Comparison of ENCODE assay signal across 18 cellular contexts in the genomic region with DNA sequence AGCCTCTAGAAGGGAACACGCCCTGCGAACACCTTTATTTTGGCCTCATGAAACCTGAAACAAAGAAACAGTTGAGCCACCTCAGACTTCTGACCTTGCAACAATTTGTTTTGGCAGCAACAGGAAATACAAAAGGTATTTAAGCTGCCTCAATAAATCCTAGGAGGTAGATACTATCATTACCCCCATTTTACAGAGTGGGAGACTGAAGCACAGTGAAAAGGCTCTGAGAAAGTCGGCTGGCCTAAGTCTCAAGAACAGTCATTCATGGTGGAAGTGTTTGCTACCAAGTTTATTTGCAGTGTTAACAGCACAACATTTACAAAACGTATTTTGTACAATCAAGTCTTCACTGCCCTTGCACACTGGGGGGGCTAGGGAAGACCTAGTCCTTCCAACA. TPM values are rescaled to one million over a fixed set of nuclear protein-coding genes. Genes with fewer than 3 reads are reported as not detected.
A peak's percentile ranks its signal among the peaks of the same experiment; 100 is the strongest.
DNase-seq lines count a peak whose midpoint lies in the region; ATAC-seq, FAIRE-seq and TF ChIP-seq lines count a peak whose summit lies in the region.
"Had no signal": no experiment of that assay in that cellular context is flagged by ENCODE, and none has a peak within 500 bp of the region (broad histone marks: within the 10 kb centered on the region; RNA-seq: fewer than 3 reads in every experiment).

No MANE protein-coding gene starts in this region.

- no peak for FAIRE-seq in HepG2 (lab: Jason Lieb, UNC)
- no peak for FAIRE-seq in endothelial cell of umbilical vein (lab: Jason Lieb, UNC)
- FAIRE-seq: GM12892, H1 had no signal

- H3K9me3 ChIP-seq in HepG2 (ENCODE audit: low read length) (no peaks in the 10 kb centered on the region), right lobe of liver (no peaks in the 10 kb centered on the region), WERI-Rb-1 (ENCODE audit: severe bottlenecking) (no peaks in the 10 kb centered on the region), endothelial cell of umbilical vein (replicated peaks; ENCODE audit: control insufficient read depth, insufficient read depth, low read length) (no peaks in the 10 kb centered on the region), esophagus muscularis mucosa (no peaks in the 10 kb centered on the region)
- H3K9me3 ChIP-seq: BLaER1, HAP-1 had no signal

- TF ChIP-seq POLR2A in HepG2 (IDR thresholded peaks at IDR 0.05; ENCODE audit: insufficient read depth in 1 of 2, low read depth in 2 of 2, low read length in 2 of 2), result no peak
- no peak for TF ChIP-seq POLR2A in right lobe of liver (IDR thresholded peaks at IDR 0.05)
- no peak for TF ChIP-seq POLR2A in endothelial cell of umbilical vein (IDR thresholded peaks at IDR 0.05; ENCODE audit: low read depth, low read length)
- TF ChIP-seq POLR2A in esophagus muscularis mucosa (IDR thresholded peaks at IDR 0.05; ENCODE audit: low read depth), result no peak

- 88% methylated on average over 4 of the region's 4 CpGs for WGBS in HepG2 (ENCODE audit: low lambda C conversion rate)
- WGBS in right lobe of liver (ENCODE audit: insufficient coverage, low coverage, low lambda C conversion rate, missing lambda C conversion rate), result 70% methylated on average over 3 of the region's 4 CpGs
- WGBS in esophagus muscularis mucosa, result 93% methylated on average over 3 of the region's 4 CpGs

- H2AFZ ChIP-seq in HepG2 (ENCODE audit: low read length) (no peak overlapping the region), endothelial cell of umbilical vein (ENCODE audit: low read depth, low read length) (no peak overlapping the region)

- intact Hi-C loops in HepG2 (cut with micrococcal nuclease; ENCODE audit: unreplicated experiment) (no loop called here), right lobe of liver (cut with DNase I) (no loop called here), endothelial cell of umbilical vein (cut with micrococcal nuclease) (no loop called here), esophagus muscularis mucosa (cut with DNase I) (no loop called here)

- CTCF ChIA-PET in HepG2 (lab: Yijun Ruan, JAX; ENCODE audit: low intra/inter-chr PET ratio, low total read pairs), result no interaction called here
- CTCF ChIA-PET in endothelial cell of umbilical vein (lab: Charles Lee), result interaction anchor here (0.6 kb wide), 1 partner anchor 15 kb away, joined by 5 read pairs; no protein-coding TSS in a partner anchor

- peaks cover 27% of the 10 kb centered on the region for H3K4me1 ChIP-seq in HepG2 (ENCODE audit: insufficient read depth, low read length)
- peaks cover 0 to 32% (median 8%) of the 10 kb centered on the region in 4 donors for H3K4me1 ChIP-seq in right lobe of liver
- H3K4me1 ChIP-seq in endothelial cell of umbilical vein (ENCODE audit: control insufficient read depth, extremely low read depth, insufficient read depth, low read length), result no peaks in the 10 kb centered on the region
- no peaks in the 10 kb centered on the region for H3K4me1 ChIP-seq in esophagus muscularis mucosa
- H3K4me1 ChIP-seq: BLaER1 had no signal

- H3K79me2 ChIP-seq in HepG2 (ENCODE audit: insufficient read depth, low read length) (no peaks in the 10 kb centered on the region), endothelial cell of umbilical vein (ENCODE audit: control insufficient read depth, insufficient read depth, low read length) (no peaks in the 10 kb centered on the region)

- H3K4me3 ChIP-seq in HepG2 (replicated peaks in 1 of 3; ENCODE audit: insufficient read depth in 1 of 3, low read depth in 2 of 3, low read length in 3 of 3) (no peak overlapping the region), right lobe of liver (no peak overlapping the region), WERI-Rb-1 (ENCODE audit: low read depth, low read length) (no peak overlapping the region), endothelial cell of umbilical vein (replicated peaks in 1 of 3; ENCODE audit: insufficient read depth in 1 of 3, low read depth in 1 of 3, low read length in 3 of 3) (no peak overlapping the region), esophagus muscularis mucosa (no peak overlapping the region)
- H3K4me3 ChIP-seq: BLaER1, HAP-1 had no signal

- ATAC-seq in HepG2 (no peak), right lobe of liver (no peak), HG02885 (IDR thresholded peaks at IDR 0.05; ENCODE audit: poor library complexity, unreplicated experiment) (no peak)

- no peak overlapping the region for H3K4me2 ChIP-seq in HepG2 (ENCODE audit: low read depth, low read length)
- H3K4me2 ChIP-seq in endothelial cell of umbilical vein (ENCODE audit: insufficient read depth, low read length), result no peak overlapping the region
- H3K4me2 ChIP-seq: BLaER1 had no signal

- no peak overlapping the region for H3K9ac ChIP-seq in HepG2 (ENCODE audit: insufficient read depth, low read depth, low read length)
- H3K9ac ChIP-seq in endothelial cell of umbilical vein (replicated peaks; ENCODE audit: extremely low read depth, insufficient read depth, low read length), result no peak overlapping the region
- H3K9ac ChIP-seq: BLaER1 had no signal

- H4K20me1 ChIP-seq in HepG2 (ENCODE audit: insufficient read depth, low read length) (no peaks in the 10 kb centered on the region), endothelial cell of umbilical vein (replicated peaks; ENCODE audit: control insufficient read depth, extremely low read depth, insufficient read depth, low read length) (no peaks in the 10 kb centered on the region)
- H4K20me1 ChIP-seq: BLaER1 had no signal

- no peaks in the 10 kb centered on the region for H3K9me1 ChIP-seq in endothelial cell of umbilical vein (replicated peaks; ENCODE audit: control insufficient read depth, extremely low read depth, insufficient read depth, low read length)

- H3K27ac ChIP-seq in HepG2 (ENCODE audit: extremely low read length, insufficient read depth, low read length) (no peak overlapping the region), right lobe of liver (no peak overlapping the region), WERI-Rb-1 (peak overlapping the region; percentile 79; the same call in 1 of the 2 replicates), endothelial cell of umbilical vein (ENCODE audit: insufficient read depth, low read depth, low read length) (no peak overlapping the region), esophagus muscularis mucosa (replicated peaks in 1 of 4) (no peak overlapping the region)
- H3K27ac ChIP-seq: BLaER1 had no signal

- TF ChIP-seq CTCF in HepG2 (CRISPR knock-in tag; IDR thresholded peaks at IDR 0.05) (no peak), right lobe of liver (IDR thresholded peaks at IDR 0.05) (no peak), WERI-Rb-1 (IDR thresholded peaks at IDR 0.05; ENCODE audit: low read depth, low read length) (no peak), endothelial cell of umbilical vein (IDR thresholded peaks at IDR 0.05; ENCODE audit: extremely low read depth in 1 of 2, insufficient read depth in 1 of 2, low read depth in 1 of 2, low read length in 2 of 2) (no peak), esophagus muscularis mucosa (IDR thresholded peaks at IDR 0.05) (no peak)

- TF ChIP-seq EP300 in HepG2 (IDR thresholded peaks at IDR 0.05; ENCODE audit: low read depth in 2 of 2, low read length in 2 of 2) (no peak), HepG2 (CRISPR knock-in tag; IDR thresholded peaks at IDR 0.05; ENCODE audit: borderline replicate concordance) (no peak), esophagus muscularis mucosa (IDR thresholded peaks at IDR 0.05) (no peak)

- H3K27me3 ChIP-seq in HepG2 (ENCODE audit: control insufficient read depth in 1 of 2, insufficient read depth in 2 of 2, low read length in 2 of 2) (no peaks in the 10 kb centered on the region), right lobe of liver (no peaks in the 10 kb centered on the region), WERI-Rb-1 (ENCODE audit: insufficient read depth, low read depth, severe bottlenecking) (no peaks in the 10 kb centered on the region), endothelial cell of umbilical vein (ENCODE audit: control insufficient read depth in 2 of 2, insufficient read depth in 2 of 2, low read length in 2 of 2) (no peaks in the 10 kb centered on the region), esophagus muscularis mucosa (no peaks in the 10 kb centered on the region)
- H3K27me3 ChIP-seq: BLaER1 had no signal

- TF ChIP-seq RAD21 in HepG2 (CRISPR knock-in tag; IDR thresholded peaks at IDR 0.05), result no peak

- POLR2A ChIA-PET in HepG2 (lab: Yijun Ruan, JAX), result interaction anchor here (1.1 kb wide), 1 partner anchor 46 kb away, joined by 3 read pairs; a partner anchor contains a TSS
- POLR2A ChIA-PET in endothelial cell of umbilical vein (lab: Charles Lee), result interaction anchor here (1.1 kb wide), 1 partner anchor 178 kb away, joined by 3 read pairs; no protein-coding TSS in a partner anchor

- dilution Hi-C loops in endothelial cell of umbilical vein (cut with MboI; ENCODE audit: extremely low pct_ligation_motif_present, low sequenced_read_pairs), result no loop called here

- no peak for DNase-seq in HepG2 (ENCODE audit: low spot score)
- DNase-seq in right lobe of liver, result no peak
- DNase-seq in WERI-Rb-1, result no peak
- DNase-seq in endothelial cell of umbilical vein (ENCODE audit: low read depth, low spot score), result peak; percentile 10
- no peak for DNase-seq in esophagus muscularis mucosa (ENCODE audit: extremely low spot score)
- no peak for DNase-seq in NCI-H1436 treated with DMSO at 0.1 percent for 48 hours (lab: John Stamatoyannopoulos, UW)
- DNase-seq: 8988T; CD4-positive, alpha-beta memory T cell; DMS153; DMS79; GDM1 had no signal

- BruUV-seq in HepG2 (replicated peaks; lab: Mats Ljungman, UMichigan), result no TSS peak
- BruUV-seq in endothelial cell of umbilical vein (replicated peaks; lab: Mats Ljungman, UMichigan), result no TSS peak

- H3K36me3 ChIP-seq in HepG2 (replicated peaks in 1 of 2; ENCODE audit: control insufficient read depth in 1 of 2, insufficient read depth in 2 of 2, low read length in 2 of 2), result peaks cover 2 to 11% of the 10 kb centered on the region in 2 experiments; a peak in 2 of 5 replicates
- H3K36me3 ChIP-seq in right lobe of liver, result no peaks in the 10 kb centered on the region
- peaks cover 38% of the 10 kb centered on the region for H3K36me3 ChIP-seq in WERI-Rb-1
- H3K36me3 ChIP-seq in endothelial cell of umbilical vein (ENCODE audit: control insufficient read depth in 2 of 2, extremely low read depth in 1 of 2, insufficient read depth in 2 of 2, low read length in 2 of 2), result peaks cover 0 to 4% of the 10 kb centered on the region in 2 experiments
- H3K36me3 ChIP-seq in esophagus muscularis mucosa, result peaks cover 0 to 4% (median 0%) of the 10 kb centered on the region in 4 donors

- in situ Hi-C loops in HepG2 (cut with HindIII; ENCODE audit: extremely low pct_ligation_motif_present, low pct_unique_long_range_greater_than_20kb), result no loop called here

RNA-seq across cellular contexts. Expression of a gene that starts 19.0 kb away (rescaled TPM):
- total RNA-seq in HepG2 (2016; rRNA removed; fragmentation: Illumina TruSeq; extraction: Trizol) (0.11 TPM in 2 replicates), right lobe of liver (1 to 10 TPM in 2 of 6 experiments, under 1 TPM in 4; 0.09 to 3.3 (median 0.64) TPM), endothelial cell of umbilical vein (0.53 and 0.97 TPM in 2 replicates), esophagus muscularis mucosa (1 to 10 TPM; 2.7 to 3.2 (median 2.8) TPM)
- 0.09 and 0.20 TPM in 2 replicates for total RNA-seq in HepG2 (2016; cell fraction: cytosol; rRNA removed; fragmentation: Illumina TruSeq; extraction: Trizol; ENCODE audit: low read depth)
- total RNA-seq in HepG2 (2016; cell fraction: insoluble cytoplasmic fraction; rRNA removed; fragmentation: Illumina TruSeq; extraction: Trizol), result 0.04 and 0.16 TPM in 2 replicates
- total RNA-seq in HepG2 (2016; cell fraction: membrane; rRNA removed; fragmentation: Illumina TruSeq; extraction: Trizol), result 0.14 and 0.19 TPM in 2 replicates
- total RNA-seq in HepG2 (2016; cell fraction: nucleus; rRNA removed; fragmentation: Illumina TruSeq; extraction: Trizol), result not detected in 2 replicates
- polyA plus RNA-seq in HepG2 (2011; rRNA removed) (0.04 and 0.05 TPM in 2 replicates), endothelial cell of umbilical vein (0.60 and 0.81 TPM in 2 replicates)
- 0.01 and 0.06 TPM in 2 replicates for polyA plus RNA-seq in HepG2 (2011; cell fraction: cytosol; rRNA removed)
- 0.05 and 0.11 TPM in 2 replicates for polyA plus RNA-seq in HepG2 (2011; cell fraction: nucleus; rRNA removed)
- polyA plus RNA-seq in HepG2 (2012), result not detected in 2 replicates
- polyA plus RNA-seq in HepG2 (2016; cell fraction: cytosol; fragmentation: Illumina TruSeq; extraction: Trizol; ENCODE audit: low read depth), result 0.20 and 0.24 TPM in 2 replicates
- 0.10 and 0.17 TPM in 2 replicates for polyA plus RNA-seq in HepG2 (2016; cell fraction: insoluble cytoplasmic fraction; fragmentation: Illumina TruSeq; extraction: Trizol; ENCODE audit: low read depth)
- polyA plus RNA-seq in HepG2 (2016; cell fraction: membrane; fragmentation: Illumina TruSeq; extraction: Trizol; ENCODE audit: low read depth), result 0.16 and 0.21 TPM in 2 replicates
- 0.11 TPM in 2 replicates for polyA plus RNA-seq in HepG2 (2016; cell fraction: nucleus; fragmentation: Illumina TruSeq; extraction: Trizol; ENCODE audit: insufficient read depth, low read depth)
- 0.04 and 0.05 TPM in 2 replicates for polyA minus RNA-seq in HepG2 (2011; rRNA and poly(A)+ RNA removed; ENCODE audit: low replicate concordance)
- polyA minus RNA-seq in HepG2 (2011; cell fraction: cytosol; rRNA and poly(A)+ RNA removed), result not detected in 2 replicates
- not detected in 2 replicates for polyA minus RNA-seq in HepG2 (2011; cell fraction: nucleus; rRNA and poly(A)+ RNA removed)
- polyA plus RNA-seq in endothelial cell of umbilical vein (2011; cell fraction: cytosol; rRNA removed), result 0.48 and 0.52 TPM in 2 replicates
- 0.22 and 0.31 TPM in 2 replicates for polyA plus RNA-seq in endothelial cell of umbilical vein (2011; cell fraction: nucleus; rRNA removed)
- polyA plus RNA-seq in endothelial cell of umbilical vein (2012), result 0.55 and 0.82 TPM in 2 replicates
- 0.19 and 0.39 TPM in 2 replicates for polyA minus RNA-seq in endothelial cell of umbilical vein
- not detected for polyA minus RNA-seq in endothelial cell of umbilical vein (2011; cell fraction: cytosol; rRNA and poly(A)+ RNA removed)
- not detected in 2 replicates for polyA minus RNA-seq in endothelial cell of umbilical vein (2011; cell fraction: nucleus; rRNA and poly(A)+ RNA removed)
- total RNA-seq: HT-29 had no signal
- polyA plus RNA-seq: CD14-positive monocyte had no signal

RNA-seq across cellular contexts. Expression of a gene that starts 21.8 kb away (rescaled TPM):
- total RNA-seq in HepG2 (2016; rRNA removed; fragmentation: Illumina TruSeq; extraction: Trizol) (143 TPM in 2 replicates), right lobe of liver (10 to 100 TPM; 38.2 to 51.6 (median 43.3) TPM), endothelial cell of umbilical vein (482 and 487 TPM in 2 replicates), esophagus muscularis mucosa (100 to 1,000 TPM; 106 to 190 (median 139) TPM)
- total RNA-seq in HepG2 (2016; cell fraction: cytosol; rRNA removed; fragmentation: Illumina TruSeq; extraction: Trizol; ENCODE audit: low read depth), result 24.4 TPM in 2 replicates
- 138 and 149 TPM in 2 replicates for total RNA-seq in HepG2 (2016; cell fraction: insoluble cytoplasmic fraction; rRNA removed; fragmentation: Illumina TruSeq; extraction: Trizol)
- total RNA-seq in HepG2 (2016; cell fraction: membrane; rRNA removed; fragmentation: Illumina TruSeq; extraction: Trizol), result 70.2 and 74.6 TPM in 2 replicates
- 56.8 and 74.7 TPM in 2 replicates for total RNA-seq in HepG2 (2016; cell fraction: nucleus; rRNA removed; fragmentation: Illumina TruSeq; extraction: Trizol)
- polyA plus RNA-seq in HepG2 (2011; rRNA removed) (197 and 205 TPM in 2 replicates), endothelial cell of umbilical vein (339 and 370 TPM in 2 replicates)
- 221 and 226 TPM in 2 replicates for polyA plus RNA-seq in HepG2 (2011; cell fraction: cytosol; rRNA removed)
- polyA plus RNA-seq in HepG2 (2011; cell fraction: nucleus; rRNA removed), result 88.7 and 112 TPM in 2 replicates
- polyA plus RNA-seq in HepG2 (2012), result 197 and 317 TPM in 2 replicates
- polyA plus RNA-seq in HepG2 (2016; cell fraction: cytosol; fragmentation: Illumina TruSeq; extraction: Trizol; ENCODE audit: low read depth), result 29.4 and 32.0 TPM in 2 replicates
- polyA plus RNA-seq in HepG2 (2016; cell fraction: insoluble cytoplasmic fraction; fragmentation: Illumina TruSeq; extraction: Trizol; ENCODE audit: low read depth), result 166 and 198 TPM in 2 replicates
- 66.7 and 68.9 TPM in 2 replicates for polyA plus RNA-seq in HepG2 (2016; cell fraction: membrane; fragmentation: Illumina TruSeq; extraction: Trizol; ENCODE audit: low read depth)
- 103 and 122 TPM in 2 replicates for polyA plus RNA-seq in HepG2 (2016; cell fraction: nucleus; fragmentation: Illumina TruSeq; extraction: Trizol; ENCODE audit: insufficient read depth, low read depth)
- polyA minus RNA-seq in HepG2 (2011; rRNA and poly(A)+ RNA removed; ENCODE audit: low replicate concordance), result 175 and 518 TPM in 2 replicates
- polyA minus RNA-seq in HepG2 (2011; cell fraction: cytosol; rRNA and poly(A)+ RNA removed), result 239 and 287 TPM in 2 replicates
- 56.7 and 73.2 TPM in 2 replicates for polyA minus RNA-seq in HepG2 (2011; cell fraction: nucleus; rRNA and poly(A)+ RNA removed)
- polyA plus RNA-seq in endothelial cell of umbilical vein (2011; cell fraction: cytosol; rRNA removed), result 350 and 373 TPM in 2 replicates
- 171 and 172 TPM in 2 replicates for polyA plus RNA-seq in endothelial cell of umbilical vein (2011; cell fraction: nucleus; rRNA removed)
- 681 and 716 TPM in 2 replicates for polyA plus RNA-seq in endothelial cell of umbilical vein (2012)
- 606 and 665 TPM in 2 replicates for polyA minus RNA-seq in endothelial cell of umbilical vein
- polyA minus RNA-seq in endothelial cell of umbilical vein (2011; cell fraction: cytosol; rRNA and poly(A)+ RNA removed), result 77.7 TPM
- polyA minus RNA-seq in endothelial cell of umbilical vein (2011; cell fraction: nucleus; rRNA and poly(A)+ RNA removed), result 61.4 and 67.8 TPM in 2 replicates

RNA-seq across cellular contexts. Expression of a gene that starts 37.4 kb away (rescaled TPM):
- 38.1 and 40.2 TPM in 2 replicates for total RNA-seq in HepG2 (2016; rRNA removed; fragmentation: Illumina TruSeq; extraction: Trizol)
- total RNA-seq in HepG2 (2016; cell fraction: cytosol; rRNA removed; fragmentation: Illumina TruSeq; extraction: Trizol; ENCODE audit: low read depth), result 15.0 and 17.1 TPM in 2 replicates
- 40.0 and 42.7 TPM in 2 replicates for total RNA-seq in HepG2 (2016; cell fraction: insoluble cytoplasmic fraction; rRNA removed; fragmentation: Illumina TruSeq; extraction: Trizol)
- total RNA-seq in HepG2 (2016; cell fraction: membrane; rRNA removed; fragmentation: Illumina TruSeq; extraction: Trizol), result 17.3 and 20.7 TPM in 2 replicates
- total RNA-seq in HepG2 (2016; cell fraction: nucleus; rRNA removed; fragmentation: Illumina TruSeq; extraction: Trizol), result 20.1 and 24.5 TPM in 2 replicates
- 28.9 and 33.5 TPM in 2 replicates for polyA plus RNA-seq in HepG2 (2011; rRNA removed)
- 41.0 and 41.7 TPM in 2 replicates for polyA plus RNA-seq in HepG2 (2011; cell fraction: cytosol; rRNA removed)
- polyA plus RNA-seq in HepG2 (2011; cell fraction: nucleus; rRNA removed), result 39.4 and 53.8 TPM in 2 replicates
- 15.3 and 21.4 TPM in 2 replicates for polyA plus RNA-seq in HepG2 (2012)
- 8.4 and 11.2 TPM in 2 replicates for polyA plus RNA-seq in HepG2 (2016; cell fraction: cytosol; fragmentation: Illumina TruSeq; extraction: Trizol; ENCODE audit: low read depth)
- polyA plus RNA-seq in HepG2 (2016; cell fraction: insoluble cytoplasmic fraction; fragmentation: Illumina TruSeq; extraction: Trizol; ENCODE audit: low read depth), result 41.9 and 42.2 TPM in 2 replicates
- polyA plus RNA-seq in HepG2 (2016; cell fraction: membrane; fragmentation: Illumina TruSeq; extraction: Trizol; ENCODE audit: low read depth), result 15.1 and 18.7 TPM in 2 replicates
- polyA plus RNA-seq in HepG2 (2016; cell fraction: nucleus; fragmentation: Illumina TruSeq; extraction: Trizol; ENCODE audit: insufficient read depth, low read depth), result 35.2 and 38.8 TPM in 2 replicates
- 35.6 and 37.0 TPM in 2 replicates for polyA minus RNA-seq in HepG2 (2011; rRNA and poly(A)+ RNA removed; ENCODE audit: low replicate concordance)
- 6.3 and 8.2 TPM in 2 replicates for polyA minus RNA-seq in HepG2 (2011; cell fraction: cytosol; rRNA and poly(A)+ RNA removed)
- polyA minus RNA-seq in HepG2 (2011; cell fraction: nucleus; rRNA and poly(A)+ RNA removed), result 12.6 and 20.0 TPM in 2 replicates
- total RNA-seq in right lobe of liver, result 10 to 100 TPM; 14.1 to 23.3 (median 18.1) TPM
- total RNA-seq in endothelial cell of umbilical vein, result 9.4 and 11.1 TPM in 2 replicates
- polyA plus RNA-seq in endothelial cell of umbilical vein, result 22.5 and 23.5 TPM in 2 replicates
- polyA plus RNA-seq in endothelial cell of umbilical vein (2011; cell fraction: cytosol; rRNA removed), result 17.1 and 17.9 TPM in 2 replicates
- 13.8 and 14.5 TPM in 2 replicates for polyA plus RNA-seq in endothelial cell of umbilical vein (2011; cell fraction: nucleus; rRNA removed)
- 8.8 and 9.0 TPM in 2 replicates for polyA plus RNA-seq in endothelial cell of umbilical vein (2012)
- polyA minus RNA-seq in endothelial cell of umbilical vein, result 11.0 and 11.7 TPM in 2 replicates
- polyA minus RNA-seq in endothelial cell of umbilical vein (2011; cell fraction: cytosol; rRNA and poly(A)+ RNA removed), result 11.2 TPM
- polyA minus RNA-seq in endothelial cell of umbilical vein (2011; cell fraction: nucleus; rRNA and poly(A)+ RNA removed), result 4.4 and 5.2 TPM in 2 replicates
- 10 to 100 TPM; 21.2 to 36.1 (median 28.8) TPM for total RNA-seq in esophagus muscularis mucosa

RNA-seq across cellular contexts. Expression of a gene that starts 45.8 kb away (rescaled TPM):
- total RNA-seq in HepG2 (2016; rRNA removed; fragmentation: Illumina TruSeq; extraction: Trizol), result 1,585 and 1,854 TPM in 2 replicates
- 2,474 and 2,700 TPM in 2 replicates for total RNA-seq in HepG2 (2016; cell fraction: cytosol; rRNA removed; fragmentation: Illumina TruSeq; extraction: Trizol; ENCODE audit: low read depth)
- 1,612 and 2,027 TPM in 2 replicates for total RNA-seq in HepG2 (2016; cell fraction: insoluble cytoplasmic fraction; rRNA removed; fragmentation: Illumina TruSeq; extraction: Trizol)
- 3,431 and 3,586 TPM in 2 replicates for total RNA-seq in HepG2 (2016; cell fraction: membrane; rRNA removed; fragmentation: Illumina TruSeq; extraction: Trizol)
- 594 and 641 TPM in 2 replicates for total RNA-seq in HepG2 (2016; cell fraction: nucleus; rRNA removed; fragmentation: Illumina TruSeq; extraction: Trizol)
- polyA plus RNA-seq in HepG2 (2011; rRNA removed), result 5,537 and 5,840 TPM in 2 replicates
- polyA plus RNA-seq in HepG2 (2011; cell fraction: cytosol; rRNA removed), result 5,862 and 7,129 TPM in 2 replicates
- 1,636 and 1,825 TPM in 2 replicates for polyA plus RNA-seq in HepG2 (2011; cell fraction: nucleus; rRNA removed)
- 3,706 and 5,933 TPM in 2 replicates for polyA plus RNA-seq in HepG2 (2012)
- polyA plus RNA-seq in HepG2 (2016; cell fraction: cytosol; fragmentation: Illumina TruSeq; extraction: Trizol; ENCODE audit: low read depth), result 4,996 and 5,283 TPM in 2 replicates
- polyA plus RNA-seq in HepG2 (2016; cell fraction: insoluble cytoplasmic fraction; fragmentation: Illumina TruSeq; extraction: Trizol; ENCODE audit: low read depth), result 3,163 and 3,539 TPM in 2 replicates
- polyA plus RNA-seq in HepG2 (2016; cell fraction: membrane; fragmentation: Illumina TruSeq; extraction: Trizol; ENCODE audit: low read depth), result 5,583 and 6,010 TPM in 2 replicates
- polyA plus RNA-seq in HepG2 (2016; cell fraction: nucleus; fragmentation: Illumina TruSeq; extraction: Trizol; ENCODE audit: insufficient read depth, low read depth), result 1,621 and 1,722 TPM in 2 replicates
- 2,855 and 3,130 TPM in 2 replicates for polyA minus RNA-seq in HepG2 (2011; rRNA and poly(A)+ RNA removed; ENCODE audit: low replicate concordance)
- 813 and 904 TPM in 2 replicates for polyA minus RNA-seq in HepG2 (2011; cell fraction: cytosol; rRNA and poly(A)+ RNA removed)
- polyA minus RNA-seq in HepG2 (2011; cell fraction: nucleus; rRNA and poly(A)+ RNA removed), result 526 and 829 TPM in 2 replicates
- 100 to 1,000 TPM; 229 to 528 (median 316) TPM for total RNA-seq in right lobe of liver
- total RNA-seq in endothelial cell of umbilical vein, result 1,014 and 1,102 TPM in 2 replicates
- polyA plus RNA-seq in endothelial cell of umbilical vein, result 2,467 and 2,620 TPM in 2 replicates
- polyA plus RNA-seq in endothelial cell of umbilical vein (2011; cell fraction: cytosol; rRNA removed), result 4,890 and 5,080 TPM in 2 replicates
- 1,058 and 1,799 TPM in 2 replicates for polyA plus RNA-seq in endothelial cell of umbilical vein (2011; cell fraction: nucleus; rRNA removed)
- polyA plus RNA-seq in endothelial cell of umbilical vein (2012), result 2,952 and 3,928 TPM in 2 replicates
- polyA minus RNA-seq in endothelial cell of umbilical vein, result 1,135 and 1,329 TPM in 2 replicates
- polyA minus RNA-seq in endothelial cell of umbilical vein (2011; cell fraction: cytosol; rRNA and poly(A)+ RNA removed), result 601 TPM
- 149 and 293 TPM in 2 replicates for polyA minus RNA-seq in endothelial cell of umbilical vein (2011; cell fraction: nucleus; rRNA and poly(A)+ RNA removed)
- 1,000 to 10,000 TPM; 1,126 to 2,755 (median 1,417) TPM for total RNA-seq in esophagus muscularis mucosa
